Comparison of ENCODE assay signal across 11 cellular contexts in genomic region chr12:53965251-53966069, GRCh38. TPM values are rescaled to one million over a fixed set of nuclear protein-coding genes. Genes with fewer than 3 reads are reported as not detected.
A peak's percentile ranks its signal among the peaks of the same experiment; 100 is the strongest.
DNase-seq lines count a peak whose midpoint lies in the region; ATAC-seq, FAIRE-seq and TF ChIP-seq lines count a peak whose summit lies in the region.
"Had no signal": no experiment of that assay in that cellular context is flagged by ENCODE, and none has a peak within 500 bp of the region (broad histone marks: within the 10 kb centered on the region; RNA-seq: fewer than 3 reads in every experiment).

No MANE protein-coding gene starts in this region.

- H3K9me2 ChIP-seq in GM23338 (ENCODE audit: insufficient read depth): no peaks in the 10 kb centered on the region

- H3K36me3 ChIP-seq in GM23338 (ENCODE audit: insufficient read depth): no peaks in the 10 kb centered on the region
- H3K36me3 ChIP-seq in astrocyte (ENCODE audit: insufficient read depth, low read length): no peaks in the 10 kb centered on the region

- peaks cover 17% of the 10 kb centered on the region for H3K4me1 Mint-ChIP-seq in GM23338
- H3K4me1 Mint-ChIP-seq in astrocyte (ENCODE audit: low read depth, unreplicated experiment): no peaks in the 10 kb centered on the region
- H3K4me1 Mint-ChIP-seq in nephron progenitor cell: peaks cover 34% of the 10 kb centered on the region
- peaks cover 31% of the 10 kb centered on the region for H3K4me1 Mint-ChIP-seq in CD14-positive monocyte

- TF ChIP-seq CTCF in AG09309 (IDR thresholded peaks at IDR 0.05; ENCODE audit: control insufficient read depth, insufficient read depth, low read depth, low read length, missing control alignments) (no peak), GM23338 (conservative IDR thresholded peaks at IDR 0.05; ENCODE audit: low read depth in 2 of 2) (no peak), astrocyte (IDR thresholded peaks at IDR 0.05; ENCODE audit: insufficient read depth, low read depth, low read length) (no peak), nephron progenitor cell (IDR thresholded peaks at IDR 0.05) (no peak), CD14-positive monocyte (IDR thresholded peaks at IDR 0.05) (no peak)

- intact Hi-C loops in CD14-positive monocyte (cut with micrococcal nuclease): no loop called here

- DNase-seq in AG09309 (ENCODE audit: low read depth) (no peak), GM23338 (ENCODE audit: low spot score) (peak; percentile 96), astrocyte (ENCODE audit: low read depth) (no peak), nephron progenitor cell (peak; percentile 69), NCI-H146 treated with DMSO at 0.1 percent for 48 hours (lab: John Stamatoyannopoulos, UW; ENCODE audit: unreplicated experiment) (no peak), CD14-positive monocyte (ENCODE audit: low spot score) (no peak)
- DNase-seq: Calu3, Kasumi-1 had no signal

- H4K20me1 ChIP-seq in GM23338 (replicated peaks; ENCODE audit: insufficient read depth) (peaks cover 74% of the 10 kb centered on the region), astrocyte (ENCODE audit: insufficient read depth, low read length) (no peaks in the 10 kb centered on the region)

- H3K4me2 ChIP-seq in GM23338 (peak overlapping the region; percentile 74), astrocyte (ENCODE audit: low read length) (no peak overlapping the region)

- H3K4me3 Mint-ChIP-seq in GM23338: peak overlapping the region; percentile 43; the same call in 2 of the 3 replicates
- H3K4me3 Mint-ChIP-seq in astrocyte (ENCODE audit: unreplicated experiment): no peak overlapping the region
- H3K4me3 Mint-ChIP-seq in nephron progenitor cell: peak overlapping the region; percentile 21
- peak overlapping the region in 1 of 2 donors; percentile 85 for H3K4me3 Mint-ChIP-seq in CD14-positive monocyte

- H3K9me3 ChIP-seq in astrocyte (ENCODE audit: insufficient read depth, low read depth, low read length): no peaks in the 10 kb centered on the region

- H3K27ac ChIP-seq in GM23338 (ENCODE audit: low read depth) (no peak overlapping the region), astrocyte (ENCODE audit: low read depth, low read length) (no peak overlapping the region)

- no peaks in the 10 kb centered on the region for H3K79me2 ChIP-seq in GM23338 (replicated peaks; ENCODE audit: insufficient read depth)
- H3K79me2 ChIP-seq in astrocyte (ENCODE audit: insufficient read depth, low read length): no peaks in the 10 kb centered on the region

- peaks cover 53% of the 10 kb centered on the region for H3F3A ChIP-seq in GM23338 (replicated peaks; ENCODE audit: low read depth)

- H3K4me1 ChIP-seq in GM23338 (ENCODE audit: insufficient read depth) (peaks cover 15% of the 10 kb centered on the region), astrocyte (ENCODE audit: insufficient read depth, low read length) (no peaks in the 10 kb centered on the region)

- H2AFZ ChIP-seq in GM23338 (no peak overlapping the region), astrocyte (ENCODE audit: low read depth, low read length) (no peak overlapping the region)

- H3K27me3 ChIP-seq in GM23338 (ENCODE audit: insufficient read depth) (peaks cover 100% of the 10 kb centered on the region), astrocyte (ENCODE audit: insufficient read depth, low read length) (peaks cover 97% of the 10 kb centered on the region)

- H3K27ac Mint-ChIP-seq in GM23338: no peak overlapping the region
- peak overlapping the region; percentile 10 for H3K27ac Mint-ChIP-seq in astrocyte (ENCODE audit: unreplicated experiment)
- no peak overlapping the region for H3K27ac Mint-ChIP-seq in nephron progenitor cell
- H3K27ac Mint-ChIP-seq in CD14-positive monocyte: no peak overlapping the region

- no peak for FAIRE-seq in astrocyte (lab: Jason Lieb, UNC)

- H3K9ac ChIP-seq in astrocyte (ENCODE audit: low read length): no peak overlapping the region

- H3K36me3 Mint-ChIP-seq in GM23338 (ENCODE audit: low read depth) (no peaks in the 10 kb centered on the region; the same call in 2 of the 3 replicates), astrocyte (ENCODE audit: low read depth, unreplicated experiment) (no peaks in the 10 kb centered on the region), nephron progenitor cell (ENCODE audit: low read depth) (no peaks in the 10 kb centered on the region), CD14-positive monocyte (peaks cover 4 to 21% of the 10 kb centered on the region in 2 donors)

- H3K27me3 Mint-ChIP-seq in GM23338 (ENCODE audit: insufficient read depth, low read depth, poor library complexity) (peaks cover 100% of the 10 kb centered on the region), astrocyte (ENCODE audit: low read depth, unreplicated experiment) (peaks cover 90% of the 10 kb centered on the region), nephron progenitor cell (ENCODE audit: low read depth, poor library complexity) (peaks cover 100% of the 10 kb centered on the region), CD14-positive monocyte (ENCODE audit: low read depth in 3 of 3) (peaks cover 98 to 99% (median 98%) of the 10 kb centered on the region in 3 donors)

- peak overlapping the region; percentile 39 for H3K4me3 ChIP-seq in AG09309 (ENCODE audit: control insufficient read depth, low read depth, low read length)
- no peak overlapping the region; the same call in none of the 2 replicates for H3K4me3 ChIP-seq in GM23338
- no peak overlapping the region for H3K4me3 ChIP-seq in astrocyte (ENCODE audit: insufficient read depth, low read depth, low read length)

- no peaks in the 10 kb centered on the region; the same call in 1 of the 3 replicates for H3K9me3 Mint-ChIP-seq in GM23338
- H3K9me3 Mint-ChIP-seq in astrocyte (ENCODE audit: unreplicated experiment): peaks cover 22% of the 10 kb centered on the region
- H3K9me3 Mint-ChIP-seq in nephron progenitor cell: no peaks in the 10 kb centered on the region
- H3K9me3 Mint-ChIP-seq in CD14-positive monocyte: peaks cover 3 to 62% (median 32%) of the 10 kb centered on the region in 7 donors

- ATAC-seq in GM23338 (peak; percentile 59), GM21423 (IDR thresholded peaks at IDR 0.05; ENCODE audit: unreplicated experiment) (no peak), HG02678 (IDR thresholded peaks at IDR 0.05; ENCODE audit: unreplicated experiment) (no peak)
- ATAC-seq: left lobe of liver had no signal

TF ChIP-seq in GM23338, 12 proteins besides CTCF, POLR2A, EP300 and RAD21:
- TF ChIP-seq EZH2 (IDR thresholded peaks at IDR 0.05; ENCODE audit: low read depth, unreplicated experiment): peak; percentile 98
- TF ChIP-seq STAT1 (IDR thresholded peaks at IDR 0.05; ENCODE audit: unreplicated experiment): no peak
TF ChIP-seq in GM23338: peak in this region for 1.

RNA-seq across cellular contexts. Expression of gene HOXC11, which starts 7.5 kb away (rescaled TPM):
- not detected in 2 replicates for total RNA-seq in GM23338 (2014; rRNA removed; shearing (Covaris generic))
- not detected in 2 replicates for polyA plus RNA-seq in GM23338 (2016; fragmentation: Nextera tagmentation; extraction: Ambion mirVana)
- not detected in 2 replicates for total RNA-seq in astrocyte
- not detected for polyA plus RNA-seq in CD14-positive monocyte
- total RNA-seq: Calu3, left lobe of liver had no signal

RNA-seq across cellular contexts. Expression of gene HOTAIR, which starts 9.3 kb away (rescaled TPM):
- not detected in 2 replicates for total RNA-seq in GM23338 (2014; rRNA removed; shearing (Covaris generic))
- not detected in 2 replicates for polyA plus RNA-seq in GM23338 (2016; fragmentation: Nextera tagmentation; extraction: Ambion mirVana)
- total RNA-seq in astrocyte: not detected in 2 replicates
- polyA plus RNA-seq in CD14-positive monocyte: not detected
- total RNA-seq: Calu3, left lobe of liver had no signal

RNA-seq across cellular contexts. Expression of gene HOXC12, which starts 10.8 kb away (rescaled TPM):
- not detected in 2 replicates for total RNA-seq in GM23338 (2014; rRNA removed; shearing (Covaris generic))
- not detected in 2 replicates for polyA plus RNA-seq in GM23338 (2016; fragmentation: Nextera tagmentation; extraction: Ambion mirVana)
- total RNA-seq in astrocyte: not detected in 2 replicates
- not detected for polyA plus RNA-seq in CD14-positive monocyte
- total RNA-seq: Calu3, left lobe of liver had no signal

RNA-seq across cellular contexts. Expression of gene HOXC10, which starts 19.5 kb away (rescaled TPM):
- total RNA-seq in GM23338 (2014; rRNA removed; shearing (Covaris generic)): not detected in 2 replicates
- not detected in 2 replicates for polyA plus RNA-seq in GM23338 (2016; fragmentation: Nextera tagmentation; extraction: Ambion mirVana)
- total RNA-seq in astrocyte: not detected in 2 replicates
- not detected for polyA plus RNA-seq in CD14-positive monocyte

RNA-seq across cellular contexts. Expression of gene HOXC13, which starts 26.8 kb away (rescaled TPM):
- 0.10 TPM in 1 of 2 replicates, not detected in the other for total RNA-seq in GM23338 (2014; rRNA removed; shearing (Covaris generic))
- polyA plus RNA-seq in GM23338 (2016; fragmentation: Nextera tagmentation; extraction: Ambion mirVana) (not detected in 2 replicates), CD14-positive monocyte (not detected)
- not detected in 2 replicates for total RNA-seq in astrocyte
- total RNA-seq: Calu3, left lobe of liver had no signal

Comparison
In these comparisons a context has a peak if more than half of its experiments do, and no peak if none do; other contexts are left out.
1. DNase-seq: peak in GM23338 (single experiment) and nephron progenitor cell (single experiment); none in AG09309 (single experiment), astrocyte (single experiment), NCI-H146 treated with DMSO at 0.1 percent for 48 hours (single experiment) and CD14-positive monocyte (single experiment).